8 cellular contexts compared by ENCODE assay signal in the genomic region with DNA sequence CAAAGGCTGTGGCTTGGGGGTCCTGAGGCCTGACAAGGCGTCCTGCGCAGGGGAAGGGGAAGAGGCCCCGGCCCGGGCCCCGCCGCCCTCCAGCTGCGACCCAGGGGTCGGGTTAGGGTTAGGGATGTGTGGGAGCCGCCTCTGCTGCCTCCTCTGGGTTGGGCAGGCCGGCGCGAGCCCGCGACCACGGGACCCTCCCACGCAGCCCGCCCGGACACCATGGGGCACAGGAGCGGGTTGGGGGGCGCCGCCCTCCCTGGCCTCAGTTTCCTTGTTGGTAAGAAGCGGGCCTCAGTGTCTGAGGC. TPM values are rescaled to one million over a fixed set of nuclear protein-coding genes. Genes with fewer than 3 reads are reported as not detected.
A peak's percentile ranks its signal among the peaks of the same experiment; 100 is the strongest.
DNase-seq lines count a peak whose midpoint lies in the region; ATAC-seq and TF ChIP-seq lines count a peak whose summit lies in the region.

No MANE protein-coding gene starts in this region.

- H3K4me3 ChIP-seq in AG04450 (ENCODE audit: low read depth, low read length) (peak overlapping the region; percentile 78), WI38 (ENCODE audit: low read depth, low read length) (peak overlapping the region; percentile 91), spleen (peak overlapping the region; percentile 81 to 97 (median 91))

- H3K4me1 ChIP-seq in spleen: peaks cover 14 to 50% (median 24%) of the 10 kb centered on the region in 6 donors

- H3K27ac ChIP-seq in AG04450 (ENCODE audit: low read depth, low read length) (no peak overlapping the region), spleen (peak overlapping the region in 7 of 8 donors; percentile 67 to 89 (median 78))

- H3K36me3 ChIP-seq in spleen: peaks cover 0 to 42% (median 27%) of the 10 kb centered on the region in 6 donors

- intact Hi-C loops in left ventricle myocardium superior (cut with micrococcal nuclease): no loop called here
- intact Hi-C loops in spleen (cut with DNase I; ENCODE audit: low total_unique reads): no loop called here

- TF ChIP-seq POLR2A in spleen (IDR thresholded peaks at IDR 0.05): no peak

- 0 to 1% (median 0%) methylated on average over 17 to 22 of the region's 22 CpGs; no CpG with 5 or more reads in 1 of the 5 donors for WGBS in spleen, 5 donors

- ATAC-seq in GM21737 (IDR thresholded peaks at IDR 0.05; ENCODE audit: unreplicated experiment) (peak; percentile 25), left ventricle myocardium superior (peak; percentile 34), GM21447 (IDR thresholded peaks at IDR 0.05; ENCODE audit: unreplicated experiment) (no peak), HG03108 (IDR thresholded peaks at IDR 0.05; ENCODE audit: unreplicated experiment) (no peak)

- CTCF ChIA-PET in AG04450 (lab: Charles Lee): interaction anchor here (0.7 to 1.4 kb wide), 3 partner anchors 12 to 44 kb away, joined by 3 to 6 read pairs (median 4); no protein-coding TSS in a partner anchor

- TF ChIP-seq CTCF in AG04450 (IDR thresholded peaks at IDR 0.05; ENCODE audit: low read depth, low read length) (no peak), WI38 (IDR thresholded peaks at IDR 0.05; ENCODE audit: low read depth, low read length) (no peak), spleen (IDR thresholded peaks at IDR 0.05 in 8 of 11, conservative IDR thresholded peaks at IDR 0.05 in 3 of 11) (no peak)

- DNase-seq in AG04450 (ENCODE audit: low read depth, low spot score) (no peak), left ventricle myocardium superior (no peak), spleen (no peak), UCSD-AML1 (lab: John Stamatoyannopoulos, UW; ENCODE audit: unreplicated experiment) (no peak)

- no peaks in the 10 kb centered on the region; the same call in 1 of the 2 replicates for H3K9me3 ChIP-seq in AG04450 (ENCODE audit: control insufficient read depth, insufficient read depth, low read length)
- H3K9me3 ChIP-seq in spleen: no peaks in the 10 kb centered on the region

- POLR2A ChIA-PET in AG04450 (lab: Yijun Ruan, JAX): no interaction called here

- H3K27me3 ChIP-seq in AG04450 (ENCODE audit: control insufficient read depth, insufficient read depth, low read length) (no peaks in the 10 kb centered on the region), spleen (replicated peaks in 1 of 7) (peaks cover 0 to 23% (median 0%) of the 10 kb centered on the region in 7 donors)

RNA-seq across cellular contexts. Expression of gene CIAO3, which starts 0.4 kb away (rescaled TPM):
- polyA plus RNA-seq in AG04450 (2011; rRNA removed) (14.4 and 17.6 TPM in 2 replicates), spleen (10 to 100 TPM; 34.1 to 80.4 (median 37.7) TPM)
- 21.5 and 22.8 TPM in 2 replicates for polyA minus RNA-seq in AG04450 (2011; rRNA and poly(A)+ RNA removed)
- total RNA-seq in left ventricle myocardium superior (34.5 TPM), spleen (10 to 100 TPM; 24.9 to 60.2 (median 39.5) TPM)

RNA-seq across cellular contexts. Expression of gene HAGHL, which starts 13.5 kb away (rescaled TPM):
- polyA plus RNA-seq in AG04450 (2011; rRNA removed) (4.2 and 5.5 TPM in 2 replicates), spleen (10 to 100 TPM; 25.7 to 75.8 (median 32.5) TPM)
- polyA minus RNA-seq in AG04450 (2011; rRNA and poly(A)+ RNA removed): 1.2 and 3.5 TPM in 2 replicates
- total RNA-seq in left ventricle myocardium superior (13.6 TPM), spleen (10 to 100 TPM in 6 of 7 donors, 1 to 10 TPM in 1; 7.7 to 25.8 (median 17.6) TPM)

RNA-seq across cellular contexts. Expression of gene CCDC78, which starts 14.2 kb away (rescaled TPM):
- polyA plus RNA-seq in AG04450 (2011; rRNA removed) (1.1 and 1.5 TPM in 2 replicates), spleen (10 to 100 TPM; 12.0 to 23.7 (median 13.9) TPM)
- polyA minus RNA-seq in AG04450 (2011; rRNA and poly(A)+ RNA removed): 0.78 and 1.8 TPM in 2 replicates
- total RNA-seq in left ventricle myocardium superior (0.50 TPM), spleen (10 to 100 TPM in 1 of 7 donors, 1 to 10 TPM in 6; 2.9 to 11.9 (median 6.3) TPM)

RNA-seq across cellular contexts. Expression of gene ANTKMT, which starts 19.5 kb away (rescaled TPM):
- polyA plus RNA-seq in AG04450 (2011; rRNA removed) (5.3 and 6.7 TPM in 2 replicates), spleen (10 to 100 TPM; 49.9 to 77.2 (median 63.4) TPM)
- polyA minus RNA-seq in AG04450 (2011; rRNA and poly(A)+ RNA removed): 1.1 and 1.8 TPM in 2 replicates
- total RNA-seq in left ventricle myocardium superior (31.2 TPM), spleen (10 to 100 TPM; 28.6 to 40.9 (median 36.4) TPM)

RNA-seq across cellular contexts. Expression of gene MSLN, which starts 20.1 kb away (rescaled TPM):
- polyA plus RNA-seq in AG04450 (2011; rRNA removed) (0.11 and 0.17 TPM in 2 replicates), spleen (1 to 10 TPM in 1 of 3 donors, under 1 TPM in 2; 0.22 to 1.1 (median 0.26) TPM)
- polyA minus RNA-seq in AG04450 (2011; rRNA and poly(A)+ RNA removed): not detected in 2 replicates
- total RNA-seq in left ventricle myocardium superior (4.6 TPM), spleen (under 1 TPM in 3 of 7 donors, not detected in 4; 0.32 to 0.70 (median 0.51) TPM)

Comparison
In these comparisons a context has a peak if more than half of its experiments do, and no peak if none do; other contexts are left out.
1. ATAC-seq: peak in GM21737 (single experiment) and left ventricle myocardium superior (single experiment); none in GM21447 (single experiment) and HG03108 (single experiment).
2. Peak in every context shown above with its lines, with median percentiles within 50 percentile points of each other: H3K4me3 ChIP-seq.